In genomic region chr4:138681000-138681604, GRCh38 we compare ENCODE assay signal across 8 cellular contexts.
DNase-seq lines count a peak whose midpoint lies in the region; ATAC-seq and TF ChIP-seq lines count a peak whose summit lies in the region.

No MANE protein-coding gene starts in this region.

- CTCF ChIA-PET in BJ (lab: Yijun Ruan, JAX) = interaction anchor here (0.6 to 4.5 kb wide), 41 partner anchors 10 to 1557 kb away, joined by 3 to 34 read pairs (median 4); no protein-coding TSS in a partner anchor

- DNase-seq in BJ (ENCODE audit: low read depth) (no peak), GM19240 (ENCODE audit: insufficient read length, low spot score) (peak; percentile 40), NCI-H69 (lab: John Stamatoyannopoulos, UW) (peak; percentile 71), dorsolateral prefrontal cortex (peak; percentile 76 to 92 (median 85)), lung (ENCODE audit: low spot score) (peak; percentile 81)
- DNase-seq in activated CD4-positive, alpha-beta T cell treated with anti-CD3 and anti-CD28 coated beads, Interleukin-2, amount 50 U/mL, for 4 hours = peak; percentile 46 to 58
- peak; percentile 8 for DNase-seq in stimulated activated CD8-positive, alpha-beta memory T cell treated with anti-CD3 and anti-CD28 coated beads, Interleukin-12 subunit alpha, Interleukin-12 subunit beta, amount 100 ng/mL, for 4 hours (ENCODE audit: low read depth)

- H3K27ac ChIP-seq in dorsolateral prefrontal cortex = peak overlapping the region in 3 of 59 donors; percentile 5 to 22 (median 19)
- H3K27ac ChIP-seq in lung (ENCODE audit: low read depth in 1 of 2, low read length in 1 of 2) = no peak overlapping the region

- H3K4me1 ChIP-seq in lung (ENCODE audit: control insufficient read depth in 2 of 2, insufficient read depth in 2 of 2, low read length in 2 of 2) = no peaks in the 10 kb centered on the region

- no peak overlapping the region for H3K4me3 ChIP-seq in BJ (ENCODE audit: low read depth, low read length)
- peak overlapping the region in 17 of 59 donors; percentile 2 to 48 (median 22) for H3K4me3 ChIP-seq in dorsolateral prefrontal cortex
- H3K4me3 ChIP-seq in lung = no peak overlapping the region

- peak; percentile 92 for ATAC-seq in HG03460 (IDR thresholded peaks at IDR 0.05; ENCODE audit: unreplicated experiment)
- ATAC-seq in lung (ENCODE audit: insufficient read depth, low FRiP score) = peak; percentile 66

- H3K9me3 ChIP-seq in lung (ENCODE audit: control insufficient read depth in 2 of 2, insufficient read depth in 1 of 2, low read length in 1 of 2) = no peaks in the 10 kb centered on the region

- TF ChIP-seq CTCF in BJ (IDR thresholded peaks at IDR 0.05; ENCODE audit: insufficient read depth, low read depth, low read length) (peak; percentile 80), dorsolateral prefrontal cortex (IDR thresholded peaks at IDR 0.05 in 54 of 56, conservative IDR thresholded peaks at IDR 0.05 in 2 of 56; ENCODE audit: low read depth in 1 of 56, partially characterized antibody in 56 of 56) (peak; percentile 94 to 100 (median 98)), lung (IDR thresholded peaks at IDR 0.05; ENCODE audit: control extremely low read depth, extremely low read depth) (peak; percentile 87)

- POLR2A ChIA-PET in BJ (lab: Charles Lee) = no interaction called here

- H3K36me3 ChIP-seq in BJ (ENCODE audit: control insufficient read depth, insufficient read depth, low read length) = no peaks in the 10 kb centered on the region
- no peaks in the 10 kb centered on the region for H3K36me3 ChIP-seq in lung (ENCODE audit: control insufficient read depth in 2 of 2, insufficient read depth in 2 of 2, low read length in 2 of 2)

- 12 to 13% methylated on average over 7 of the region's 7 CpGs for WGBS in lung, 2 donors

- H3K27me3 ChIP-seq in BJ (ENCODE audit: control insufficient read depth, insufficient read depth, low read length) (peaks cover 4% of the 10 kb centered on the region), dorsolateral prefrontal cortex (no peaks in the 10 kb centered on the region), lung (ENCODE audit: control insufficient read depth, insufficient read depth) (no peaks in the 10 kb centered on the region)

- intact Hi-C loops in dorsolateral prefrontal cortex (cut with DNase I) = loop anchor here (5.0 to 10.0 kb wide), 6 partner anchors 191 to 1556 kb away; no protein-coding TSS in a partner anchor
